Comparison of ENCODE assay signal across 11 cellular contexts in the genomic region with DNA sequence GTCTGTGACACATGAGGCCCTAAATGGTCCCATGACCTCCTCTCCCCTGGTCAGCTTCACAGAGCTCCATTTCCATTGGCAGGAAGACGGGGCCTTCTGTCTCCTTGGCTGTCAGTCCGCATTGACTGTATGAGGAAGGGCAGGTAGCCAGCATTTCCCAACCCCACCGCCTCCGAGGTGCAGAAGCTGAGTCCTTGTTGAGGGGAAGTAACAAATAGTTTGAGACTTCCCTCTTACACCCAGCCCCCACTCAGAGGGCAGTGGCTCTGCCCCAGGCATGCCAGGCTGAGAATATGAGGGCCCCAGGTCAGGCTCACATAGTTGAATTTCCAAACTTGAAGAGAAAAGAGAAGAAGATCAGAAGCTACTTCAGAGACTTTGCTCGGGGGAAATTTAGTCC.
"Had no signal": no experiment of that assay in that cellular context is flagged by ENCODE, and none has a peak within 500 bp of the region (broad histone marks: within the 10 kb centered on the region; RNA-seq: fewer than 3 reads in every experiment).

No MANE protein-coding gene starts in this region.

- H3K4me1 ChIP-seq: SJCRH30, upper lobe of left lung had no signal

- H3K27ac ChIP-seq: SJCRH30, skin epidermis, upper lobe of left lung had no signal

- H3K27me3 ChIP-seq: upper lobe of left lung had no signal

- H3K9me3 ChIP-seq: SJCRH30 had no signal

- H3K36me3 ChIP-seq: SJCRH30, upper lobe of left lung had no signal

- ATAC-seq: activated CD4-positive, CD25-positive, alpha-beta regulatory T cell treated with anti-CD3 and anti-CD28 coated beads, Interleukin-2, amount 50 U/mL, for 24 hours had no signal

- DNase-seq: activated CD4-positive, alpha-beta T cell treated with anti-CD3 and anti-CD28 coated beads, Interleukin-2, amount 50 U/mL, for 4 hours; activated naive CD4-positive, alpha-beta T cell treated with anti-CD3 and anti-CD28 coated beads, Interleukin-2, amount 50 U/mL, for 16 hours; cerebellar nuclear complex; erythroblast; hypothalamus; mesenchymal stem cell; nephron progenitor cell had no signal

- H3K4me3 ChIP-seq: SJCRH30, skin epidermis, upper lobe of left lung had no signal
